ENCODE assay signal across 8 cellular contexts in the genomic region with DNA sequence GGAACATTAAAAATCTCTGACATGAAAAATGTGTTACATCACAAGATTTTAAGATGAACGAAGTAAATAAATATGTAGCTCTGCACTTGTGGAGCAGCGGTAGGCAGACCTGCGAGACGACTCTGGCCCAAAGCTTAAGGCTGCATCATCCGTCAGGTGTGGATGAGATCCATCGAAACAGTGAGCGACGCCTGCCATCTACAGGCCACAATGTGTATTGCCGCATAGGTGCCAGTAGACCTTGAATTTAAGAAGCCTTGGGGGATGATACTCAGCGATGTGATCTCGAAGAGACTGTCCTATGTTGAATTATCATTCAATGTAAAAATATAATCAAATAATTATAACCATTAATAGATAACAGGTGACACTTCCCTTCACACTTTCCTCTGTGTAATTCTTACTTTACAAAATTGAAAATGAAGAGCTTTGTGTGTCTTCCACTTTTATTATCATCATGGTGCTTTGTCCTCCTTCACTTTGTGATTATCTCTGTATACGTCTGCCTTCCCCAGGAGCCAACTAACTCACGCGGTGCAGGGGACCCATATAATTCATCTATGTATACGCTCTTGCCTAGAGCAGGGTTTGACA.
DNase-seq lines count a peak whose midpoint lies in the region; ATAC-seq lines count a peak whose summit lies in the region.

No MANE protein-coding gene starts in this region.

- POLR2A ChIA-PET in CD8-positive, alpha-beta memory T cell (lab: Charles Lee) = no interaction called here
- POLR2A ChIA-PET in activated CD4-positive, alpha-beta memory T cell treated with anti-CD3 and anti-CD28 coated beads for 36 hours (lab: Charles Lee) = no interaction called here

- no peak overlapping the region for H3K4ac ChIP-seq in mesendoderm (ENCODE audit: low read depth, low read length)

- WGBS in mesendoderm (ENCODE audit: extremely low coverage, insufficient coverage, low lambda C conversion rate) = no CpG with 5 or more reads among the region's 15 CpGs

- no peaks in the 10 kb centered on the region for H3K36me3 ChIP-seq in CD8-positive, alpha-beta memory T cell (ENCODE audit: insufficient read depth, low read length)
- no peaks in the 10 kb centered on the region for H3K36me3 ChIP-seq in effector memory CD4-positive, alpha-beta T cell (ENCODE audit: control insufficient read depth, insufficient read depth, low read length)
- no peaks in the 10 kb centered on the region for H3K36me3 ChIP-seq in mesendoderm (ENCODE audit: control insufficient read depth, insufficient read depth, low read length)

- peak; percentile 21 to 68 (median 37) for DNase-seq in CD8-positive, alpha-beta memory T cell
- peak; percentile 33 for DNase-seq in NCI-H526 treated with DMSO at 0.1 percent for 48 hours (lab: John Stamatoyannopoulos, UW)
- peak; percentile 82 for DNase-seq in activated CD4-positive, alpha-beta memory T cell treated with anti-CD3 and anti-CD28 coated beads for 36 hours
- peak; percentile 19 to 43 (median 27) for DNase-seq in effector memory CD4-positive, alpha-beta T cell
- DNase-seq in mesendoderm = peak; percentile 92
- DNase-seq in stimulated activated CD8-positive, alpha-beta memory T cell treated with anti-CD3 and anti-CD28 coated beads, Interleukin-2, amount 100 ng/mL, for 1 hour (ENCODE audit: low read depth in 2 of 2) = peak; percentile 15 to 42

- H3K27me3 Mint-ChIP-seq in CD8-positive, alpha-beta memory T cell = peaks cover 4 to 6% of the 10 kb centered on the region in 2 donors
- peaks cover 12% of the 10 kb centered on the region for H3K27me3 Mint-ChIP-seq in activated CD4-positive, alpha-beta memory T cell treated with anti-CD3 and anti-CD28 coated beads for 36 hours

- no peaks in the 10 kb centered on the region for H3K9me3 ChIP-seq in CD8-positive, alpha-beta memory T cell (ENCODE audit: low read length)
- H3K9me3 ChIP-seq in effector memory CD4-positive, alpha-beta T cell (ENCODE audit: control insufficient read depth, low read length) = no peaks in the 10 kb centered on the region

- CTCF ChIA-PET in CD8-positive, alpha-beta memory T cell (lab: Charles Lee) = interaction anchor here (0.7 kb wide), 1 partner anchor 15 kb away, joined by 4 read pairs; no protein-coding TSS in a partner anchor
- CTCF ChIA-PET in activated CD4-positive, alpha-beta memory T cell treated with anti-CD3 and anti-CD28 coated beads for 36 hours (lab: Charles Lee) = interaction anchor here (0.6 to 3.1 kb wide), 5 partner anchors 13 to 866 kb away, joined by 3 to 23 read pairs (median 5); no protein-coding TSS in a partner anchor

- no peak overlapping the region for H3K4me3 ChIP-seq in CD8-positive, alpha-beta memory T cell (ENCODE audit: low read length)
- no peak overlapping the region for H3K4me3 ChIP-seq in effector memory CD4-positive, alpha-beta T cell (ENCODE audit: insufficient read depth, low read depth, low read length, poor library complexity, severe bottlenecking)
- no peak overlapping the region for H3K4me3 ChIP-seq in mesendoderm (ENCODE audit: low read length)

- ATAC-seq in GM19397 (IDR thresholded peaks at IDR 0.05; ENCODE audit: unreplicated experiment) (peak; percentile 97), HG03457 (IDR thresholded peaks at IDR 0.05; ENCODE audit: unreplicated experiment) (peak; percentile 91)

- H2BK120ac ChIP-seq in mesendoderm (ENCODE audit: low read depth, low read length) = no peak overlapping the region

- H3K79me1 ChIP-seq in mesendoderm (ENCODE audit: low read length) = no peaks in the 10 kb centered on the region

- no peak overlapping the region for H4K8ac ChIP-seq in mesendoderm (ENCODE audit: low read depth, low read length)

- H2AK5ac ChIP-seq in mesendoderm (ENCODE audit: low read length) = no peak overlapping the region

- H2BK15ac ChIP-seq in mesendoderm (replicated peaks; ENCODE audit: low read depth) = no peak overlapping the region

- no peak overlapping the region for H3K23ac ChIP-seq in mesendoderm (ENCODE audit: low read length)

- peaks cover 0 to 4% (median 0%) of the 10 kb centered on the region in 5 donors for H3K9me3 Mint-ChIP-seq in CD8-positive, alpha-beta memory T cell
- H3K9me3 Mint-ChIP-seq in activated CD4-positive, alpha-beta memory T cell treated with anti-CD3 and anti-CD28 coated beads for 36 hours = peaks cover 4% of the 10 kb centered on the region

- no peak overlapping the region for H3K56ac ChIP-seq in mesendoderm (ENCODE audit: low read length)

- no peak overlapping the region for H3K4me2 ChIP-seq in mesendoderm (ENCODE audit: low read length)

- H3K36me3 Mint-ChIP-seq in CD8-positive, alpha-beta memory T cell = no peaks in the 10 kb centered on the region
- H3K36me3 Mint-ChIP-seq in activated CD4-positive, alpha-beta memory T cell treated with anti-CD3 and anti-CD28 coated beads for 36 hours = no peaks in the 10 kb centered on the region

- H2BK5ac ChIP-seq in mesendoderm (ENCODE audit: low read length) = no peak overlapping the region

- no peak overlapping the region for H3K4me3 Mint-ChIP-seq in CD8-positive, alpha-beta memory T cell
- H3K4me3 Mint-ChIP-seq in activated CD4-positive, alpha-beta memory T cell treated with anti-CD3 and anti-CD28 coated beads for 36 hours = no peak overlapping the region

- H3K4me1 ChIP-seq in CD8-positive, alpha-beta memory T cell (ENCODE audit: insufficient read depth, low read length) = no peaks in the 10 kb centered on the region
- no peaks in the 10 kb centered on the region for H3K4me1 ChIP-seq in effector memory CD4-positive, alpha-beta T cell (ENCODE audit: control insufficient read depth, insufficient read depth, low read length, poor library complexity, severe bottlenecking)
- no peaks in the 10 kb centered on the region for H3K4me1 ChIP-seq in mesendoderm (ENCODE audit: control insufficient read depth, low read depth, low read length)

- H3K27ac Mint-ChIP-seq in CD8-positive, alpha-beta memory T cell = no peak overlapping the region
- H3K27ac Mint-ChIP-seq in activated CD4-positive, alpha-beta memory T cell treated with anti-CD3 and anti-CD28 coated beads for 36 hours = no peak overlapping the region

- H3K4me1 Mint-ChIP-seq in CD8-positive, alpha-beta memory T cell = no peaks in the 10 kb centered on the region
- H3K4me1 Mint-ChIP-seq in activated CD4-positive, alpha-beta memory T cell treated with anti-CD3 and anti-CD28 coated beads for 36 hours (ENCODE audit: low read depth) = no peaks in the 10 kb centered on the region

- H3K79me2 ChIP-seq in mesendoderm (ENCODE audit: control insufficient read depth, insufficient read depth, low read length) = no peaks in the 10 kb centered on the region

- H3K9ac ChIP-seq in mesendoderm (ENCODE audit: low read length) = no peak overlapping the region

- no peak overlapping the region for H3K27ac ChIP-seq in CD8-positive, alpha-beta memory T cell (ENCODE audit: low read depth, low read length)
- H3K27ac ChIP-seq in effector memory CD4-positive, alpha-beta T cell (ENCODE audit: insufficient read depth, low read length, poor library complexity, severe bottlenecking) = no peak overlapping the region
- H3K27ac ChIP-seq in mesendoderm (ENCODE audit: low read depth, low read length) = no peak overlapping the region

- H4K5ac ChIP-seq in mesendoderm (ENCODE audit: low read length) = no peak overlapping the region

- no peak overlapping the region for H3K18ac ChIP-seq in mesendoderm (ENCODE audit: low read length)

- intact Hi-C loops in activated CD4-positive, alpha-beta memory T cell treated with anti-CD3 and anti-CD28 coated beads for 36 hours (cut with micrococcal nuclease) = loop anchor here (1.0 kb wide), 1 partner anchor 867 kb away; no protein-coding TSS in a partner anchor

- H3K27me3 ChIP-seq in CD8-positive, alpha-beta memory T cell (ENCODE audit: insufficient read depth, low read length, poor library complexity, severe bottlenecking) = no peaks in the 10 kb centered on the region
- H3K27me3 ChIP-seq in effector memory CD4-positive, alpha-beta T cell (replicated peaks; ENCODE audit: control insufficient read depth, insufficient read depth, low read length, poor library complexity, severe bottlenecking) = no peaks in the 10 kb centered on the region
- no peaks in the 10 kb centered on the region for H3K27me3 ChIP-seq in mesendoderm (ENCODE audit: insufficient read depth, low read length, poor library complexity)

Comparison
In these comparisons a context has a peak if more than half of its experiments do, and no peak if none do; other contexts are left out.
1. DNase-seq: peak in every context shown above with its lines; median percentile 92 in mesendoderm; 82 in activated CD4-positive, alpha-beta memory T cell treated with anti-CD3 and anti-CD28 coated beads for 36 hours; 37 in CD8-positive, alpha-beta memory T cell; 33 in NCI-H526 treated with DMSO at 0.1 percent for 48 hours; 28 in stimulated activated CD8-positive, alpha-beta memory T cell treated with anti-CD3 and anti-CD28 coated beads, Interleukin-2, amount 100 ng/mL, for 1 hour; 27 in effector memory CD4-positive, alpha-beta T cell.